12 cellular contexts compared by ENCODE assay signal in the genomic region with DNA sequence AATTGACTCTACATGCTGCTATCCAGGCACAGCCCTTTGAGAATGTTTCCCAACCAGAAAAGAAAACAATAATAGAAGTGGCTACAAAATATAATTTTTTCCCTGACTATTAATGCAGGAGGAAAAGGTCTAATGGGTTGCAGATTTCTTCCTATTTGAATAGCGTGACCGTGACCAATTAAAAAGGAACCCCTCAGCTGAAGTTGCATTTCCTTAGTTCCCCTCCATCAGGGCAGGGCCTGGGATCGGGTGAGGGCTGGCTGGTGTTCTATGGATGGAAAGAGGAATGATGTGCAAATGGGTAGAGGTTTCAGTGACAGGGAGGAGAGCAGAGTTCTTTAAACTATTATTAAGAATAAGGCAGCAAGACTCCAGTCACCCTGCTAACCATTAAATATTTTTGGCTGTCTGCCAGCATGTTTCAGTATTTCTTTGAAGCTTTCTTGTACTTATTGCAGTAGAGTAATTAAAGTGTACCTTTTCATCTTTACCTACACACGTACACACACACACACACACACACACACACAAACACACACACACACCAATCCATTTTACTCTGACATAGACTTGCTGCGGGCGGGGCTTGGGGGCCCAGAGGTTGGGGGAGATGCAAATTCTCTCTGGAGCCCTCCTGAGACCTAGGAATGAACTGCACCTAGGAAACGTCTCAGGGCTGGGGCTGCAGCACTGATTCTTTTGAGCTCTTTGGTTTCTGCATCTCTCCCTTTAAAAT.
DNase-seq lines count a peak whose midpoint lies in the region; ATAC-seq and TF ChIP-seq lines count a peak whose summit lies in the region.
"Had no signal": no experiment of that assay in that cellular context is flagged by ENCODE, and none has a peak within 500 bp of the region (broad histone marks: within the 10 kb centered on the region; RNA-seq: fewer than 3 reads in every experiment).

No MANE protein-coding gene starts in this region.

- POLR2A ChIA-PET in activated CD8-positive, alpha-beta T cell treated with anti-CD3 and anti-CD28 coated beads for 36 hours (lab: Charles Lee) = no interaction called here
- POLR2A ChIA-PET in activated CD8-positive, alpha-beta T cell treated with anti-CD3 and anti-CD28 coated beads, Interleukin-2, amount 10 ng/mL, durations not matched to agents 7 days and 5 days (lab: Charles Lee) = no interaction called here

- ATAC-seq in activated CD8-positive, alpha-beta T cell treated with anti-CD3 and anti-CD28 coated beads for 36 hours = no peak
- no peak for ATAC-seq in activated CD8-positive, alpha-beta T cell treated with anti-CD3 and anti-CD28 coated beads, Interleukin-2, amount 10 ng/mL, durations not matched to agents 7 days and 5 days
- ATAC-seq in GM18858 (IDR thresholded peaks at IDR 0.05; ENCODE audit: unreplicated experiment) = no peak
- no peak for ATAC-seq in HG03280 (IDR thresholded peaks at IDR 0.05; ENCODE audit: unreplicated experiment)
- ATAC-seq: gastrocnemius medialis had no signal

- H3K36me3 Mint-ChIP-seq in activated CD8-positive, alpha-beta T cell treated with anti-CD3 and anti-CD28 coated beads for 36 hours (ENCODE audit: low read depth) = no peaks in the 10 kb centered on the region
- H3K36me3 Mint-ChIP-seq in activated CD8-positive, alpha-beta T cell treated with anti-CD3 and anti-CD28 coated beads, Interleukin-2, amount 10 ng/mL, durations not matched to agents 7 days and 5 days (ENCODE audit: low read depth) = no peaks in the 10 kb centered on the region
- no peaks in the 10 kb centered on the region for H3K36me3 Mint-ChIP-seq in activated CD4-positive, alpha-beta T cell treated with anti-CD3 and anti-CD28 coated beads, Interleukin-2, amount 10 ng/mL, durations not matched to agents 24 days and 14 days (ENCODE audit: low read depth)

- no peaks in the 10 kb centered on the region for H3K27me3 Mint-ChIP-seq in activated CD8-positive, alpha-beta T cell treated with anti-CD3 and anti-CD28 coated beads for 36 hours
- H3K27me3 Mint-ChIP-seq in activated CD8-positive, alpha-beta T cell treated with anti-CD3 and anti-CD28 coated beads, Interleukin-2, amount 10 ng/mL, durations not matched to agents 7 days and 5 days (ENCODE audit: low read depth) = no peaks in the 10 kb centered on the region
- no peaks in the 10 kb centered on the region for H3K27me3 Mint-ChIP-seq in activated CD4-positive, alpha-beta T cell treated with anti-CD3 and anti-CD28 coated beads, Interleukin-2, amount 10 ng/mL, durations not matched to agents 24 days and 14 days

- peak; percentile 1 for DNase-seq in activated CD8-positive, alpha-beta T cell treated with anti-CD3 and anti-CD28 coated beads for 36 hours
- no peak for DNase-seq in activated CD8-positive, alpha-beta T cell treated with anti-CD3 and anti-CD28 coated beads, Interleukin-2, amount 10 ng/mL, durations not matched to agents 7 days and 5 days
- DNase-seq in OCI-M1 (lab: John Stamatoyannopoulos, UW) = peak; percentile 48
- DNase-seq in iPS DF 19.7 (ENCODE audit: low read depth, low spot score) = peak; percentile 5
- no peak for DNase-seq in T-helper 2 cell
- DNase-seq in activated CD4-positive, alpha-beta T cell treated with anti-CD3 and anti-CD28 coated beads, Interleukin-2, amount 10 ng/mL, durations not matched to agents 24 days and 14 days = no peak
- DNase-seq: dermis blood vessel endothelial cell, gastrocnemius medialis, GF-D8, T-helper 9 cell had no signal

- no peaks in the 10 kb centered on the region for H3K4me1 Mint-ChIP-seq in activated CD8-positive, alpha-beta T cell treated with anti-CD3 and anti-CD28 coated beads for 36 hours (ENCODE audit: low read depth)
- H3K4me1 Mint-ChIP-seq in activated CD8-positive, alpha-beta T cell treated with anti-CD3 and anti-CD28 coated beads, Interleukin-2, amount 10 ng/mL, durations not matched to agents 7 days and 5 days (ENCODE audit: low read depth) = no peaks in the 10 kb centered on the region
- no peaks in the 10 kb centered on the region for H3K4me1 Mint-ChIP-seq in activated CD4-positive, alpha-beta T cell treated with anti-CD3 and anti-CD28 coated beads, Interleukin-2, amount 10 ng/mL, durations not matched to agents 24 days and 14 days

- H3K27ac Mint-ChIP-seq in activated CD8-positive, alpha-beta T cell treated with anti-CD3 and anti-CD28 coated beads for 36 hours = no peak overlapping the region
- no peak overlapping the region for H3K27ac Mint-ChIP-seq in activated CD8-positive, alpha-beta T cell treated with anti-CD3 and anti-CD28 coated beads, Interleukin-2, amount 10 ng/mL, durations not matched to agents 7 days and 5 days
- H3K27ac Mint-ChIP-seq in activated CD4-positive, alpha-beta T cell treated with anti-CD3 and anti-CD28 coated beads, Interleukin-2, amount 10 ng/mL, durations not matched to agents 24 days and 14 days = no peak overlapping the region

- peaks cover 14% of the 10 kb centered on the region for H3K9me3 Mint-ChIP-seq in activated CD8-positive, alpha-beta T cell treated with anti-CD3 and anti-CD28 coated beads for 36 hours
- H3K9me3 Mint-ChIP-seq in activated CD8-positive, alpha-beta T cell treated with anti-CD3 and anti-CD28 coated beads, Interleukin-2, amount 10 ng/mL, durations not matched to agents 7 days and 5 days (ENCODE audit: insufficient read depth) = peaks cover 12% of the 10 kb centered on the region
- H3K9me3 Mint-ChIP-seq in activated CD4-positive, alpha-beta T cell treated with anti-CD3 and anti-CD28 coated beads, Interleukin-2, amount 10 ng/mL, durations not matched to agents 24 days and 14 days = peaks cover 8% of the 10 kb centered on the region

- CTCF ChIA-PET in activated CD8-positive, alpha-beta T cell treated with anti-CD3 and anti-CD28 coated beads for 36 hours (lab: Charles Lee) = no interaction called here
- CTCF ChIA-PET in activated CD8-positive, alpha-beta T cell treated with anti-CD3 and anti-CD28 coated beads, Interleukin-2, amount 10 ng/mL, durations not matched to agents 7 days and 5 days (lab: Charles Lee) = no interaction called here

- no peak overlapping the region for H3K4me3 Mint-ChIP-seq in activated CD8-positive, alpha-beta T cell treated with anti-CD3 and anti-CD28 coated beads for 36 hours
- no peak overlapping the region for H3K4me3 Mint-ChIP-seq in activated CD8-positive, alpha-beta T cell treated with anti-CD3 and anti-CD28 coated beads, Interleukin-2, amount 10 ng/mL, durations not matched to agents 7 days and 5 days
- H3K4me3 Mint-ChIP-seq in activated CD4-positive, alpha-beta T cell treated with anti-CD3 and anti-CD28 coated beads, Interleukin-2, amount 10 ng/mL, durations not matched to agents 24 days and 14 days = no peak overlapping the region

- intact Hi-C loops in activated CD8-positive, alpha-beta T cell treated with anti-CD3 and anti-CD28 coated beads for 36 hours (cut with micrococcal nuclease) = no loop called here
- intact Hi-C loops in activated CD4-positive, alpha-beta T cell treated with anti-CD3 and anti-CD28 coated beads, Interleukin-2, amount 10 ng/mL, durations not matched to agents 24 days and 14 days (cut with micrococcal nuclease) = no loop called here

- TF ChIP-seq CTCF in activated CD8-positive, alpha-beta T cell treated with anti-CD3 and anti-CD28 coated beads for 36 hours (IDR thresholded peaks at IDR 0.05) = no peak

Comparison
In these comparisons a context has a peak if more than half of its experiments do, and no peak if none do; other contexts are left out.
1. DNase-seq: peak in activated CD8-positive, alpha-beta T cell treated with anti-CD3 and anti-CD28 coated beads for 36 hours (single experiment), OCI-M1 (single experiment) and iPS DF 19.7 (single experiment); none in activated CD8-positive, alpha-beta T cell treated with anti-CD3 and anti-CD28 coated beads, Interleukin-2, amount 10 ng/mL, durations not matched to agents 7 days and 5 days (single experiment), T-helper 2 cell (0 of 5) and activated CD4-positive, alpha-beta T cell treated with anti-CD3 and anti-CD28 coated beads, Interleukin-2, amount 10 ng/mL, durations not matched to agents 24 days and 14 days (single experiment).